In the genomic region with DNA sequence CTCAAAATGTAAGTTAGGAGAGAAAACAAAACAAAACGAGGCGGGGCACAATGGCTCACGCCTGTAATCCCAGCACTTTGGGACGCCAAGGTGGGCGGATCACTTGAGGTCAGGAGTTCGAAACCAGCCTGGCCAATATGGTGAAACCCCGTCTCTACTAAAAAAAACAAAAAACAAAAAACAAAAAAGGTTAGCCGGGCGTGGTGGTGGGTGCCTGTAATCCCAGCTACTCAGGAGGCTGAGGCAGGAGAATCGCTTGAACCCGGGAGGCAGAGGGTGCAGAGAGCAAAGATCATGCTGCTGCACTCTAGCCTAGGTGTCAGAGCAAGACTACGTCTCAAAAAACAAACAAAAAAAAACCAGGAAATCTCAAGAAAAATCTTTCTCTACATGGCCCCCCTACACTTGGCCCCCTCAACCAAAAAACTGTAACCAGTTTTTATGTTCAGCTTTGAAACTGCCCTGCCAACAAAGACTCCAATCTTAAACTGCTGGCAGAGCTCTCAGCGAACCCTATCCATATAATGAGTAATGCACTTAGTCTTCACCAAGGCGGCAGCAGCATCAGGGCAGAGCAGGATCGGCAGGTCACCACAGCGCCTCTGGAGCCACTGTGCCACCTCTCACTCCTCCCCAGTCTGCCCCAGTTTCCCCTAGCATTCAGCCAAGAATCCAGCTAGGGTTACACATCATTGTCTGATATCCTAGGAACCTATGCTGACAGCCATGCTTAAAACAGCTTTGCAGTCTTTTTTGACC, we compare ENCODE assay signal across 17 cellular contexts.
A peak's percentile ranks its signal among the peaks of the same experiment; 100 is the strongest.
DNase-seq lines count a peak whose midpoint lies in the region; ATAC-seq, FAIRE-seq and TF ChIP-seq lines count a peak whose summit lies in the region.
"Had no signal": no experiment of that assay in that cellular context is flagged by ENCODE, and none has a peak within 500 bp of the region (broad histone marks: within the 10 kb centered on the region; RNA-seq: fewer than 3 reads in every experiment).

No MANE protein-coding gene starts in this region.

- peaks cover 13 to 52% of the 10 kb centered on the region in 2 experiments; a peak in 4 of 5 replicates for H3K4me1 ChIP-seq in K562 (replicated peaks in 1 of 2; ENCODE audit: control insufficient read depth in 2 of 2, insufficient read depth in 2 of 2, low read length in 2 of 2)

- H3K4me3 ChIP-seq in NB4 (ENCODE audit: low read depth, low read length): no peak overlapping the region
- no peak overlapping the region for H3K4me3 ChIP-seq in K562
- H3K4me3 ChIP-seq: uterus had no signal

- H3K9me3 ChIP-seq in CD4-positive, alpha-beta T cell (ENCODE audit: control insufficient read depth, low read length): no peaks in the 10 kb centered on the region
- no peaks in the 10 kb centered on the region for H3K9me3 ChIP-seq in K562 (replicated peaks; ENCODE audit: control insufficient read depth, insufficient read depth, low read depth, low read length)
- H3K9me3 ChIP-seq: uterus had no signal

- no peaks in the 10 kb centered on the region for H3K9me3 Mint-ChIP-seq in CD4-positive, alpha-beta T cell
- H3K9me3 Mint-ChIP-seq in nephron: no peaks in the 10 kb centered on the region

- H3K79me2 ChIP-seq in K562 (ENCODE audit: control insufficient read depth, insufficient read depth, low read length): peaks cover 68% of the 10 kb centered on the region

- H3K27me3 ChIP-seq in CD4-positive, alpha-beta T cell (ENCODE audit: control insufficient read depth, insufficient read depth, low read length): no peaks in the 10 kb centered on the region
- no peaks in the 10 kb centered on the region for H3K27me3 ChIP-seq in K562 (ENCODE audit: control insufficient read depth in 2 of 2, insufficient read depth in 2 of 2, low read length in 2 of 2)
- H3K27me3 ChIP-seq: uterus had no signal

- TF ChIP-seq EP300 in K562 (IDR thresholded peaks at IDR 0.05; ENCODE audit: low read length): no peak

- H3K4me1 Mint-ChIP-seq in CD4-positive, alpha-beta T cell (ENCODE audit: low read depth): peaks cover 99% of the 10 kb centered on the region
- peaks cover 78% of the 10 kb centered on the region for H3K4me1 Mint-ChIP-seq in nephron

- in situ Hi-C loops in K562 (cut with MboI): no loop called here

- no peak for FAIRE-seq in K562 (lab: Jason Lieb, UNC)
- FAIRE-seq: small intestine had no signal

- H3K27ac Mint-ChIP-seq in CD4-positive, alpha-beta T cell: peak overlapping the region; percentile 2
- H3K27ac Mint-ChIP-seq in nephron: peak overlapping the region; percentile 61 to 92 (median 86)

- H2AFZ ChIP-seq in K562 (ENCODE audit: low read depth, low read length): no peak overlapping the region

- BruUV-seq in K562 (replicated peaks; lab: Mats Ljungman, UMichigan): no TSS peak

- intact Hi-C loops in CD4-positive, alpha-beta T cell (cut with DNase I, micrococcal nuclease): no loop called here
- intact Hi-C loops in K562 (cut with micrococcal nuclease) (loop anchor here (1.0 to 5.0 kb wide), 2 partner anchors 30 to 73 kb away; partner anchors contain the start of gene JAK1), Right ventricle myocardium superior (cut with DNase I) (loop anchor here (5.0 kb wide), 1 partner anchor 68 kb away; no protein-coding TSS in a partner anchor)

- no peaks in the 10 kb centered on the region for H3K36me3 ChIP-seq in K562 (ENCODE audit: control insufficient read depth, insufficient read depth, low read length)
- H3K36me3 ChIP-seq: uterus had no signal

- H3K4me2 ChIP-seq in K562 (ENCODE audit: insufficient read depth, low read length): peak overlapping the region; percentile 63; the same call in 1 of the 2 replicates

- no peak overlapping the region for H3K27ac ChIP-seq in CD4-positive, alpha-beta T cell (ENCODE audit: low read depth, low read length)
- H3K27ac ChIP-seq in K562 (ENCODE audit: extremely low read depth, low read depth, low read length): no peak overlapping the region
- H3K27ac ChIP-seq: RWPE1, uterus had no signal

- TF ChIP-seq RAD21 in K562 (CRISPR knock-in tag; conservative IDR thresholded peaks at IDR 0.05 in 1 of 2, IDR thresholded peaks at IDR 0.05 in 1 of 2): no peak

- POLR2A ChIA-PET in CD4-positive, alpha-beta T cell (lab: Charles Lee): interaction anchor here (1.1 to 2.2 kb wide), 2 partner anchors 18 to 72 kb away, joined by 3 to 12 read pairs; partner anchors contain the start of gene JAK1
- POLR2A ChIA-PET in K562 (lab: Yijun Ruan, JAX): interaction anchor here (0.6 to 2.1 kb wide), 3 partner anchors 9 to 156 kb away, joined by 3 to 12 read pairs (median 4); no protein-coding TSS in a partner anchor

- no peaks in the 10 kb centered on the region for H3K36me3 Mint-ChIP-seq in CD4-positive, alpha-beta T cell (ENCODE audit: low read depth)
- no peaks in the 10 kb centered on the region for H3K36me3 Mint-ChIP-seq in nephron (ENCODE audit: low read depth)

- ATAC-seq in CD4-positive, alpha-beta T cell (ENCODE audit: poor library complexity): no peak
- ATAC-seq in K562 (no peak), HG03108 (IDR thresholded peaks at IDR 0.05; ENCODE audit: unreplicated experiment) (no peak), Right ventricle myocardium superior (ENCODE audit: poor library complexity) (no peak)
- ATAC-seq: left cardiac atrium had no signal

- peak overlapping the region; percentile 30 for H3K4me3 Mint-ChIP-seq in CD4-positive, alpha-beta T cell
- H3K4me3 Mint-ChIP-seq in nephron: peak overlapping the region in 1 of 3 experiments; percentile 16

- CTCF ChIA-PET in CD4-positive, alpha-beta T cell (lab: Charles Lee): no interaction called here
- CTCF ChIA-PET in K562 (lab: Yijun Ruan, JAX; ENCODE audit: low intra/inter-chr PET ratio): no interaction called here

- no peaks in the 10 kb centered on the region for H3K9me1 ChIP-seq in K562 (ENCODE audit: control insufficient read depth, insufficient read depth, low read length)

- WGBS in K562 (ENCODE audit: insufficient coverage, low coverage, missing lambda C conversion rate): 44% methylated on average over 16 of the region's 16 CpGs

- TF ChIP-seq POLR2A in NB4 (IDR thresholded peaks at IDR 0.05; ENCODE audit: extremely low read depth, insufficient read length): no peak
- no peak for TF ChIP-seq POLR2A in K562 (conservative IDR thresholded peaks at IDR 0.05)

- no peaks in the 10 kb centered on the region for H3K27me3 Mint-ChIP-seq in CD4-positive, alpha-beta T cell
- no peaks in the 10 kb centered on the region for H3K27me3 Mint-ChIP-seq in nephron (ENCODE audit: low read depth)

- peaks cover 4% of the 10 kb centered on the region for H4K20me1 ChIP-seq in K562 (replicated peaks; ENCODE audit: control insufficient read depth, insufficient read depth, low read length)

- peak overlapping the region in 1 of 2 experiments; percentile 57; a peak in 1 of 4 replicates for H3K9ac ChIP-seq in K562 (ENCODE audit: insufficient read depth in 1 of 2, low read depth in 2 of 2, low read length in 2 of 2)

- TF ChIP-seq CTCF in CD4-positive, alpha-beta T cell (IDR thresholded peaks at IDR 0.05): no peak
- TF ChIP-seq CTCF in NB4 (IDR thresholded peaks at IDR 0.05; ENCODE audit: low read depth, low read length): no peak
- no peak for TF ChIP-seq CTCF in K562 (IDR thresholded peaks at IDR 0.05 in 2 of 3, conservative IDR thresholded peaks at IDR 0.05 in 1 of 3; ENCODE audit: insufficient read depth in 2 of 3, low read depth in 1 of 3, low read length in 3 of 3)
- no peak for TF ChIP-seq CTCF in nephron (IDR thresholded peaks at IDR 0.05; ENCODE audit: unreplicated experiment in 3 of 3)

- no peak for DNase-seq in CD4-positive, alpha-beta T cell
- peak; percentile 11 for DNase-seq in NB4 (ENCODE audit: low read depth)
- DNase-seq in K562 (ENCODE audit: extremely low read depth in 1 of 4, low spot score in 3 of 4): no peak
- no peak for DNase-seq in KG1 (lab: John Stamatoyannopoulos, UW)
- DNase-seq in NCI-H774 (lab: John Stamatoyannopoulos, UW): no peak
- no peak for DNase-seq in Right ventricle myocardium superior
- DNase-seq: activated CD8-positive, alpha-beta memory T cell treated with anti-CD3 and anti-CD28 coated beads, Interleukin-2, amount 50 U/mL, for 4 hours; activated naive CD4-positive, alpha-beta T cell treated with anti-CD3 and anti-CD28 coated beads, Interleukin-2, amount 50 U/mL, for 16 hours; DMS53; hypothalamus; left cardiac atrium; small intestine; stimulated activated naive CD4-positive, alpha-beta T cell treated with Interleukin-2 at 50 U/mL for 16 hours; uterus had no signal

TF ChIP-seq in K562, 482 proteins besides CTCF, POLR2A, EP300 and RAD21:
- TF ChIP-seq ADNP (tag; IDR thresholded peaks at IDR 0.05): peak; percentile 55; the same call in 1 of the 2 replicates
- TF ChIP-seq ARID3A (IDR thresholded peaks at IDR 0.05; ENCODE audit: borderline replicate concordance, low read depth, low read length): no peak
- TF ChIP-seq CBX2 (IDR thresholded peaks at IDR 0.05; ENCODE audit: insufficient read depth, low read length, poor library complexity, severe bottlenecking): no peak
- no peak for TF ChIP-seq DLX4 (CRISPR knock-in tag; IDR thresholded peaks at IDR 0.05)
- TF ChIP-seq EGR1 (conservative IDR thresholded peaks at IDR 0.05): peak; percentile 59; the same call in 1 of the 2 replicates
- no peak for TF ChIP-seq XRCC3 (IDR thresholded peaks at IDR 0.05)
- TF ChIP-seq HDGF (IDR thresholded peaks at IDR 0.05): 0 out of 2 replicates have a peak, but pooled peaks have one; percentile 12
- no peak for TF ChIP-seq ZNF23 (CRISPR knock-in tag; IDR thresholded peaks at IDR 0.05)
- peak; percentile 51; the same call in 1 of the 2 replicates for TF ChIP-seq BCOR (IDR thresholded peaks at IDR 0.05)
TF ChIP-seq in K562: peak in this region for 4.

Comparison
In these comparisons a context has a peak if more than half of its experiments do, and no peak if none do; other contexts are left out.
1. intact Hi-C loops: an anchor here in K562 (1.0 to 5.0 kb wide) and Right ventricle myocardium superior (5.0 kb wide); none called in CD4-positive, alpha-beta T cell.